ENCODE assay signal across 13 cellular contexts in the genomic region with DNA sequence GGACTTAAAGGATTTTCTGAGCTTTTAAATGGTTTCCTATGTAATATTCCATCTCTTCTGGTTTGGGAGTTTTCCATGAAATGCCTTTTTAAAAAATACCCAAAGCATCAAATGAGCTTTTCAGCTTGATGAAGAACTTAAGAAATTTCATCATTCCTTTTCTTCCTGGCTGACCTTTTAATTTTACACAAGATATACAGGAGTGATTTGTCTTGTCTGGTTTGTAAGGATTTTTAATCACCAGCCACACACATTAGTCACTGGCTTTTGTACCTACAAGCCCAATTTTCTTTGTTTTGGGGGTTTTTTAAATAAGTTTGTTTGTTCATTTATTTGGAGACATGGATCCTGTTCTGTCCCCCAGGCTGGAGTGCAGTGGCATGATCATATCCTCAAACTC.
A peak's percentile ranks its signal among the peaks of the same experiment; 100 is the strongest.
DNase-seq lines count a peak whose midpoint lies in the region; ATAC-seq and TF ChIP-seq lines count a peak whose summit lies in the region.
"Had no signal": no experiment of that assay in that cellular context is flagged by ENCODE, and none has a peak within 500 bp of the region (broad histone marks: within the 10 kb centered on the region; RNA-seq: fewer than 3 reads in every experiment).

No MANE protein-coding gene starts in this region.

- ATAC-seq in RWPE2 (ENCODE audit: low read depth) (peak; percentile 53), esophagus mucosa (peak; percentile 18), heart right ventricle (no peak), mucosa of descending colon (no peak), GM21367 (IDR thresholded peaks at IDR 0.05; ENCODE audit: unreplicated experiment) (no peak)
- ATAC-seq: K562 had no signal

- H3K9me3 ChIP-seq in RWPE2 (ENCODE audit: severe bottlenecking), result no peaks in the 10 kb centered on the region
- no peaks in the 10 kb centered on the region for H3K9me3 ChIP-seq in heart right ventricle
- H3K9me3 ChIP-seq in mucosa of descending colon, result no peaks in the 10 kb centered on the region
- H3K9me3 ChIP-seq: heart left ventricle had no signal

- H3K4me3 ChIP-seq in RWPE2 (ENCODE audit: severe bottlenecking), result no peak overlapping the region
- no peak overlapping the region for H3K4me3 ChIP-seq in heart right ventricle
- no peak overlapping the region for H3K4me3 ChIP-seq in mucosa of descending colon
- H3K4me3 ChIP-seq: heart left ventricle, K562, SK-N-MC had no signal

- no peaks in the 10 kb centered on the region for H3K27me3 ChIP-seq in RWPE2 (ENCODE audit: insufficient read depth, poor library complexity, severe bottlenecking)
- no peaks in the 10 kb centered on the region for H3K27me3 ChIP-seq in heart right ventricle
- H3K27me3 ChIP-seq: heart left ventricle had no signal

- H3K27ac ChIP-seq in RWPE2 (ENCODE audit: poor library complexity, severe bottlenecking), result peak overlapping the region; percentile 90
- peak overlapping the region in 3 of 10 donors; percentile 12 to 62 (median 17) for H3K27ac ChIP-seq in heart right ventricle
- H3K27ac ChIP-seq: SK-N-MC had no signal

- intact Hi-C loops in heart right ventricle (cut with DNase I), result loop anchor here in 1 of 10 donors (5.0 kb wide), 1 partner anchor 35 kb away; no protein-coding TSS in a partner anchor
- intact Hi-C loops in mucosa of descending colon (cut with DNase I, micrococcal nuclease), result no loop called here

- H3K4me1 ChIP-seq in RWPE2 (ENCODE audit: insufficient read depth, poor library complexity, severe bottlenecking) (peaks cover 53% of the 10 kb centered on the region), heart right ventricle (peaks cover 12 to 84% (median 46%) of the 10 kb centered on the region in 9 donors), mucosa of descending colon (ENCODE audit: low read depth) (peaks cover 13% of the 10 kb centered on the region)

- H3K36me3 ChIP-seq in RWPE2 (ENCODE audit: low read depth) (0 out of 2 replicates have a peak, but pooled peaks cover 4% of the 10 kb centered on the region), heart right ventricle (no peaks in the 10 kb centered on the region), mucosa of descending colon (ENCODE audit: low read depth) (no peaks in the 10 kb centered on the region)

- TF ChIP-seq CTCF in RWPE2 (IDR thresholded peaks at IDR 0.05; ENCODE audit: poor library complexity, severe bottlenecking) (no peak), heart right ventricle (IDR thresholded peaks at IDR 0.05) (no peak), mucosa of descending colon (IDR thresholded peaks at IDR 0.05) (no peak)

- peak; percentile 39 for DNase-seq in ELR (ENCODE audit: low read depth)
- no peak for DNase-seq in RWPE2 (ENCODE audit: low spot score)
- peak; percentile 86 for DNase-seq in renal cortical epithelial cell (ENCODE audit: low read depth)
- DNase-seq in DMS79 (lab: John Stamatoyannopoulos, UW), result no peak
- DNase-seq in heart right ventricle, result no peak
- no peak for DNase-seq in mucosa of descending colon
- DNase-seq: activated CD4-positive, alpha-beta T cell treated with anti-CD3 and anti-CD28 coated beads, Interleukin-2, amount 50 U/mL, for 48 hours; DMS79 treated with DMSO at 0.1 percent for 48 hours; heart left ventricle had no signal

Comparison
In these comparisons a context has a peak if more than half of its experiments do, and no peak if none do; other contexts are left out.
1. DNase-seq: peak in ELR (single experiment) and renal cortical epithelial cell (single experiment); none in RWPE2 (single experiment), DMS79 (single experiment), heart right ventricle (0 of 2) and mucosa of descending colon (0 of 3).
2. ATAC-seq: peak in RWPE2 (single experiment) and esophagus mucosa (single experiment); none in heart right ventricle (0 of 8), mucosa of descending colon (single experiment) and GM21367 (single experiment).